35 cellular contexts compared by ENCODE assay signal in genomic region chr16:73313950-73314349, GRCh38.
"Had no signal": no experiment of that assay in that cellular context is flagged by ENCODE, and none has a peak within 500 bp of the region (broad histone marks: within the 10 kb centered on the region; RNA-seq: fewer than 3 reads in every experiment).

No MANE protein-coding gene starts in this region.

- H3K4me3 ChIP-seq: MG63 had no signal

- H3K9me3 ChIP-seq: MG63 had no signal

- DNase-seq: Karpas-422, Kasumi-1, MG63, MM.1S, MV-4-11, NCI-H1092, NCI-H1092 treated with DMSO at 0.1 percent for 48 hours, NCI-H1105, NCI-H1105 treated with DMSO at 0.1 percent for 48 hours, NCI-H1417, NCI-H1417 treated with DMSO at 0.1 percent for 48 hours, NCI-H1436, NCI-H1436 treated with DMSO at 0.1 percent for 48 hours, NCI-H146, NCI-H1694, NCI-H1694 treated with DMSO at 0.1 percent for 48 hours, NCI-H187, NCI-H187 treated with DMSO at 0.1 percent for 48 hours, NCI-H1930, NCI-H2029, NCI-H2029 treated with DMSO at 0.1 percent for 48 hours, NCI-H2081, NCI-H2081 treated with DMSO at 0.1 percent for 48 hours, NCI-H2107, NCI-H2171, NCI-H2171 treated with DMSO at 0.1 percent for 48 hours, NCI-H2227 treated with DMSO at 0.1 percent for 48 hours, NCI-H226, NCI-H345, NCI-H446, NCI-H446 treated with DMSO at 0.1 percent for 48 hours, NCI-H510A, NCI-H510A treated with DMSO at 0.1 percent for 48 hours, NCI-H524, NCI-H524 treated with DMSO at 0.1 percent for 48 hours had no signal

- H3K27me3 ChIP-seq: MG63 had no signal

- H3K36me3 ChIP-seq: MG63 had no signal
